ENCODE assay signal across 8 cellular contexts in the genomic region with DNA sequence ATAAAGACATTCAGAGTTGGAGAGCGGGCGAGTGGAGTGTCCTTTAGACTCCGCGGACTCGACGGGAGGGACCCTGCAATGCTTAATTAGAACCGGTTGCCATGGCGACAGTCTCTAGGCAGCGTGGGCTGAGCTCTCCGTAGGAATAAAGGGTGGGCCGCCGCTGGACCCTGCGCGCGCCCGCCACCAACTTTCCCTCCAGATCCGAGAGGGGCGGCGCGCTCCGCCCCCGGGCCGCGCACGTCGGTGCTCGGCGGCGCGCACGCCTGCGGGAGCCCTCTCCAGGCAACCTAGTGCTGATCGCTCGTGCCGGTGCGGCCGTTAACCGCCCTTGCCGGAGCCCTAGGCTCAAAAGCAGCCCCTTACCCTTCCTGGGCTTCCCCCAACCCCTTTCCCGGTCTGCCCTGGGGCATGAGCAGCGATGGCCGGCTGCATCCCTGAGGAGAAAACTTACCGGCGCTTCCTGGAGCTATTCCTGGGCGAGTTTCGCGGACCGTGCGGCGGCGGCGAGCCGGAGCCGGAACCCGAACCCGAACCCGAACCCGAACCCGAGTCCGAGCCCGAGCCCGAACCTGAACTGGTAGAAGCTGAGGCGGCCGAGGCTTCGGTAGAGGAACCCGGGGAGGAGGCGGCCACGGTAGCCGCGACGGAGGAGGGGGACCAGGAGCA. TPM values are rescaled to one million over a fixed set of nuclear protein-coding genes. Genes with fewer than 3 reads are reported as not detected.
DNase-seq lines count a peak whose midpoint lies in the region; ATAC-seq and TF ChIP-seq lines count a peak whose summit lies in the region.

A gene (plus strand): TSS at position 278 of the 669 bp plus-strand sequence.

- no peaks in the 10 kb centered on the region for H3K36me3 ChIP-seq in H7 (replicated peaks; ENCODE audit: control insufficient read depth, insufficient read depth, low read length)
- no peaks in the 10 kb centered on the region for H3K36me3 ChIP-seq in lower lobe of right lung

- H3K4me3 ChIP-seq in AG10803 (ENCODE audit: low read length) (peak within 1 kb of the TSS; percentile 60), H7 (ENCODE audit: insufficient read depth, low read depth, low read length) (peak within 1 kb of the TSS; percentile 79), lower lobe of right lung (peak within 1 kb of the TSS; percentile 61)

- no peak within 1 kb of the TSS for H3K27ac ChIP-seq in lower lobe of right lung

- peak; percentile 89 to 93 for ATAC-seq in lower lobe of right lung
- no peak for ATAC-seq in GM19397 (IDR thresholded peaks at IDR 0.05; ENCODE audit: unreplicated experiment)

- TF ChIP-seq CTCF in AG10803 (conservative IDR thresholded peaks at IDR 0.05; ENCODE audit: low read length) = no peak
- no peak for TF ChIP-seq CTCF in lower lobe of right lung (IDR thresholded peaks at IDR 0.05)

- DNase-seq in AG10803 (ENCODE audit: low read depth) = peak; percentile 12
- DNase-seq in H7 = peak; percentile 97
- DNase-seq in NCI-H345 (lab: John Stamatoyannopoulos, UW) = peak; percentile 90
- peak; percentile 7 to 14 for DNase-seq in activated CD4-positive, alpha-beta T cell treated with anti-CD3 and anti-CD28 coated beads, Interleukin-2, amount 50 U/mL, for 24 hours (ENCODE audit: low read depth in 1 of 2, low spot score in 1 of 2)
- DNase-seq in ecto neural progenitor cell (ENCODE audit: low spot score) = peak; percentile 99
- DNase-seq in lower lobe of right lung = peak; percentile 59
- DNase-seq in stimulated activated CD4-positive, alpha-beta T cell treated with anti-CD3 and anti-CD28 coated beads, TNF-alpha, amount 100 ng/mL, for 4 hours (ENCODE audit: low read depth in 3 of 3) = peak; percentile 5 to 23 (median 17)

- intact Hi-C loops in lower lobe of right lung (cut with DNase I) = no loop called here

- H3K27me3 ChIP-seq in H7 (ENCODE audit: control insufficient read depth, insufficient read depth, low read length) (peaks cover 16% of the 10 kb centered on the region), lower lobe of right lung (ENCODE audit: low read depth) (peaks cover 50% of the 10 kb centered on the region)

- peaks cover 18% of the 10 kb centered on the region for H3K4me1 ChIP-seq in lower lobe of right lung

- H3K9me3 ChIP-seq in lower lobe of right lung = no peaks in the 10 kb centered on the region

RNA-seq across cellular contexts. Expression of the gene that starts here (rescaled TPM):
- 3.5 and 4.6 TPM in 2 replicates for total RNA-seq in H7 (2014; rRNA removed; shearing (Covaris generic))
- total RNA-seq in lower lobe of right lung = 0.30 TPM

Comparison
In these comparisons a context has a peak if more than half of its experiments do, and no peak if none do; other contexts are left out.
1. Peak in DNase-seq, ATAC-seq and H3K4me3 ChIP-seq in lower lobe of right lung; RNA of the gene not detected or under 1 TPM.
2. DNase-seq: peak in every context shown above with its lines; median percentile 99 in ecto neural progenitor cell; 97 in H7; 90 in NCI-H345; 59 in lower lobe of right lung; 17 in stimulated activated CD4-positive, alpha-beta T cell treated with anti-CD3 and anti-CD28 coated beads, TNF-alpha, amount 100 ng/mL, for 4 hours; 12 in AG10803; 10 in activated CD4-positive, alpha-beta T cell treated with anti-CD3 and anti-CD28 coated beads, Interleukin-2, amount 50 U/mL, for 24 hours.